17 cellular contexts compared by ENCODE assay signal in genomic region chr7:93828260-93828659, GRCh38.
DNase-seq lines count a peak whose midpoint lies in the region; ATAC-seq and TF ChIP-seq lines count a peak whose summit lies in the region.
"Had no signal": no experiment of that assay in that cellular context is flagged by ENCODE, and none has a peak within 500 bp of the region (broad histone marks: within the 10 kb centered on the region; RNA-seq: fewer than 3 reads in every experiment).

No MANE protein-coding gene starts in this region.

- H3K27ac ChIP-seq in smooth muscle cell (ENCODE audit: low read depth), result no peak overlapping the region
- no peak overlapping the region for H3K27ac ChIP-seq in sigmoid colon
- H3K27ac ChIP-seq: BLaER1, gastrocnemius medialis, stomach had no signal

- TF ChIP-seq POLR2A in sigmoid colon (IDR thresholded peaks at IDR 0.05), result no peak

- H3K79me2 ChIP-seq in smooth muscle cell (ENCODE audit: low read depth), result no peaks in the 10 kb centered on the region

- no peaks in the 10 kb centered on the region for H3K9me3 ChIP-seq in smooth muscle cell (replicated peaks; ENCODE audit: low read depth)
- H3K9me3 ChIP-seq in sigmoid colon, result no peaks in the 10 kb centered on the region
- no peaks in the 10 kb centered on the region for H3K9me3 ChIP-seq in mucosa of descending colon
- H3K9me3 ChIP-seq: BLaER1, gastrocnemius medialis, stomach had no signal

- DNase-seq in smooth muscle cell (lab: John Stamatoyannopoulos, UW; ENCODE audit: unreplicated experiment) (no peak), H7 (no peak), sigmoid colon (no peak), mucosa of descending colon (no peak), NCI-H1105 treated with DMSO at 0.1 percent for 48 hours (lab: John Stamatoyannopoulos, UW) (no peak)
- DNase-seq: activated CD4-positive, CD25-positive, alpha-beta regulatory T cell treated with anti-CD3 and anti-CD28 coated beads, Interleukin-2, amount 50 U/mL, for 72 hours; activated gamma-delta T cell; gastrocnemius medialis; Kasumi-1; retina; SIG-M5; stomach had no signal

- H4K20me1 ChIP-seq in smooth muscle cell (ENCODE audit: low read depth), result no peaks in the 10 kb centered on the region
- H4K20me1 ChIP-seq: BLaER1 had no signal

- H2AFZ ChIP-seq in smooth muscle cell (ENCODE audit: low read depth), result peak overlapping the region; percentile 9

- H3K4me3 ChIP-seq in smooth muscle cell (no peak overlapping the region), H7 (ENCODE audit: insufficient read depth, low read depth, low read length) (no peak overlapping the region), sigmoid colon (no peak overlapping the region), mucosa of descending colon (no peak overlapping the region)
- H3K4me3 ChIP-seq: BLaER1, gastrocnemius medialis, stomach had no signal

- intact Hi-C loops in sigmoid colon (cut with DNase I) (no loop called here), mucosa of descending colon (cut with DNase I, micrococcal nuclease) (no loop called here)

- WGBS in smooth muscle cell (ENCODE audit: low lambda C conversion rate), result 78% methylated on average over 5 of the region's 5 CpGs
- WGBS in sigmoid colon, 2 donors, result 45 to 68% methylated on average over 5 of the region's 5 CpGs

- TF ChIP-seq CTCF in smooth muscle cell (IDR thresholded peaks at IDR 0.05; ENCODE audit: borderline replicate concordance, insufficient read depth, poor library complexity, severe bottlenecking), result no peak
- no peak for TF ChIP-seq CTCF in sigmoid colon (IDR thresholded peaks at IDR 0.05)
- no peak for TF ChIP-seq CTCF in mucosa of descending colon (IDR thresholded peaks at IDR 0.05)

- no peak for TF ChIP-seq EP300 in sigmoid colon (IDR thresholded peaks at IDR 0.05)

- ATAC-seq in GM18870 (IDR thresholded peaks at IDR 0.05; ENCODE audit: unreplicated experiment) (peak; percentile 76), GM21619 (IDR thresholded peaks at IDR 0.05; ENCODE audit: unreplicated experiment) (peak; percentile 90), HG03175 (IDR thresholded peaks at IDR 0.05; ENCODE audit: unreplicated experiment) (peak; percentile 49), mucosa of descending colon (no peak)
- ATAC-seq: gastrocnemius medialis, left lobe of liver had no signal

- H3K4me2 ChIP-seq in smooth muscle cell, result peak overlapping the region; percentile 21
- H3K4me2 ChIP-seq: BLaER1 had no signal

- H3K36me3 ChIP-seq in smooth muscle cell (ENCODE audit: low read depth) (no peaks in the 10 kb centered on the region), H7 (replicated peaks; ENCODE audit: control insufficient read depth, insufficient read depth, low read length) (no peaks in the 10 kb centered on the region), sigmoid colon (no peaks in the 10 kb centered on the region), mucosa of descending colon (ENCODE audit: low read depth) (no peaks in the 10 kb centered on the region)
- H3K36me3 ChIP-seq: BLaER1, gastrocnemius medialis, stomach had no signal

- H3K9ac ChIP-seq in smooth muscle cell (ENCODE audit: low read depth), result no peak overlapping the region
- H3K9ac ChIP-seq: BLaER1 had no signal

- H3K27me3 ChIP-seq in smooth muscle cell (ENCODE audit: low read depth), result no peaks in the 10 kb centered on the region
- H3K27me3 ChIP-seq in H7 (ENCODE audit: control insufficient read depth, insufficient read depth, low read length), result no peaks in the 10 kb centered on the region
- no peaks in the 10 kb centered on the region for H3K27me3 ChIP-seq in sigmoid colon
- H3K27me3 ChIP-seq: BLaER1, gastrocnemius medialis, stomach had no signal

- no peaks in the 10 kb centered on the region for H3F3A ChIP-seq in smooth muscle cell (ENCODE audit: low read depth)

- H3K4me1 ChIP-seq in smooth muscle cell (ENCODE audit: low read depth) (no peaks in the 10 kb centered on the region), sigmoid colon (no peaks in the 10 kb centered on the region), mucosa of descending colon (ENCODE audit: low read depth) (no peaks in the 10 kb centered on the region)
- H3K4me1 ChIP-seq: BLaER1, gastrocnemius medialis had no signal
